ENCODE assay signal across 16 cellular contexts in genomic region chr1:115090956-115091355, GRCh38. TPM values are rescaled to one million over a fixed set of nuclear protein-coding genes. Genes with fewer than 3 reads are reported as not detected.
DNase-seq lines count a peak whose midpoint lies in the region; ATAC-seq and TF ChIP-seq lines count a peak whose summit lies in the region.
"Had no signal": no experiment of that assay in that cellular context is flagged by ENCODE, and none has a peak within 500 bp of the region (broad histone marks: within the 10 kb centered on the region; RNA-seq: fewer than 3 reads in every experiment).

No MANE protein-coding gene starts in this region.

- no peak overlapping the region for H3K27ac ChIP-seq in smooth muscle cell (ENCODE audit: low read depth)
- H3K27ac ChIP-seq: 22Rv1 had no signal

- peaks cover 48 to 50% of the 10 kb centered on the region in 2 donors for H3K4me1 Mint-ChIP-seq in immature natural killer cell
- H3K4me1 Mint-ChIP-seq in activated CD4-positive, alpha-beta memory T cell treated with anti-CD3 and anti-CD28 coated beads, Interleukin-2, amount 10 ng/mL, durations not matched to agents 7 days and 5 days = peaks cover 29% of the 10 kb centered on the region

- H3F3A ChIP-seq in Loucy (ENCODE audit: low read depth) (no peaks in the 10 kb centered on the region), smooth muscle cell (ENCODE audit: low read depth) (no peaks in the 10 kb centered on the region)

- no peaks in the 10 kb centered on the region for H4K20me1 ChIP-seq in Loucy (ENCODE audit: insufficient read depth, low read length, poor library complexity, severe bottlenecking)
- no peaks in the 10 kb centered on the region for H4K20me1 ChIP-seq in smooth muscle cell (ENCODE audit: low read depth)

- H3K9ac ChIP-seq in Loucy (ENCODE audit: low read depth, low read length, poor library complexity, severe bottlenecking) (no peak overlapping the region), smooth muscle cell (ENCODE audit: low read depth) (no peak overlapping the region)

- H3K36me3 Mint-ChIP-seq in immature natural killer cell = no peaks in the 10 kb centered on the region
- no peaks in the 10 kb centered on the region for H3K36me3 Mint-ChIP-seq in activated CD4-positive, alpha-beta memory T cell treated with anti-CD3 and anti-CD28 coated beads, Interleukin-2, amount 10 ng/mL, durations not matched to agents 7 days and 5 days (ENCODE audit: low read depth)

- no peak overlapping the region for H2AFZ ChIP-seq in Loucy (ENCODE audit: low read length)
- no peak overlapping the region for H2AFZ ChIP-seq in smooth muscle cell (ENCODE audit: low read depth)

- H3K9me3 ChIP-seq in Loucy (ENCODE audit: insufficient read depth, low read depth, low read length) (0 out of 2 replicates have a peak, but pooled peaks cover 3% of the 10 kb centered on the region), smooth muscle cell (replicated peaks; ENCODE audit: low read depth) (no peaks in the 10 kb centered on the region)

- CTCF ChIA-PET in activated CD4-positive, alpha-beta memory T cell treated with anti-CD3 and anti-CD28 coated beads, Interleukin-2, amount 10 ng/mL, durations not matched to agents 7 days and 5 days (lab: Charles Lee) = interaction anchor here (2.4 kb wide), 1 partner anchor 38 kb away, joined by 9 read pairs; no protein-coding TSS in a partner anchor

- H3K4me1 ChIP-seq in Loucy (ENCODE audit: insufficient read depth, low read length, poor library complexity, severe bottlenecking) = peaks cover 16% of the 10 kb centered on the region
- peaks cover 7% of the 10 kb centered on the region for H3K4me1 ChIP-seq in smooth muscle cell (ENCODE audit: low read depth)

- H3K4me3 ChIP-seq in Loucy (ENCODE audit: low read length, poor library complexity, severe bottlenecking) (no peak overlapping the region), smooth muscle cell (no peak overlapping the region)

- H3K27me3 ChIP-seq in Loucy (ENCODE audit: insufficient read depth, low read length, poor library complexity, severe bottlenecking) (no peaks in the 10 kb centered on the region), smooth muscle cell (ENCODE audit: low read depth) (no peaks in the 10 kb centered on the region)

- TF ChIP-seq CTCF in Loucy (conservative IDR thresholded peaks at IDR 0.05; ENCODE audit: low read length) (no peak), smooth muscle cell (IDR thresholded peaks at IDR 0.05; ENCODE audit: borderline replicate concordance, insufficient read depth, poor library complexity, severe bottlenecking) (no peak)

- no peaks in the 10 kb centered on the region; the same call in 1 of the 2 replicates for H3K79me2 ChIP-seq in Loucy (ENCODE audit: insufficient read depth, low read length)
- H3K79me2 ChIP-seq in smooth muscle cell (ENCODE audit: low read depth) = no peaks in the 10 kb centered on the region

- peaks cover 3 to 6% (median 4%) of the 10 kb centered on the region in 3 donors for H3K27me3 Mint-ChIP-seq in immature natural killer cell (ENCODE audit: low read depth in 3 of 3)
- H3K27me3 Mint-ChIP-seq in activated CD4-positive, alpha-beta memory T cell treated with anti-CD3 and anti-CD28 coated beads, Interleukin-2, amount 10 ng/mL, durations not matched to agents 7 days and 5 days = peaks cover 10% of the 10 kb centered on the region

- whole genome bisulfite sequencing in smooth muscle cell (ENCODE audit: low lambda C conversion rate) = 97% methylated on average over 4 of the region's 4 CpGs

- no peaks in the 10 kb centered on the region for H3K9me2 ChIP-seq in Loucy (replicated peaks; ENCODE audit: low read depth, low read length)

- H3K4me2 ChIP-seq in Loucy (ENCODE audit: low read depth, low read length, poor library complexity, severe bottlenecking) (peak overlapping the region; percentile 66), smooth muscle cell (peak overlapping the region; percentile 97)

- peak overlapping the region in 3 of 5 donors; percentile 88 to 91 (median 90) for H3K4me3 Mint-ChIP-seq in immature natural killer cell
- no peak overlapping the region for H3K4me3 Mint-ChIP-seq in activated CD4-positive, alpha-beta memory T cell treated with anti-CD3 and anti-CD28 coated beads, Interleukin-2, amount 10 ng/mL, durations not matched to agents 7 days and 5 days

- no peaks in the 10 kb centered on the region for H3K36me3 ChIP-seq in Loucy (ENCODE audit: insufficient read depth, low read length)
- no peaks in the 10 kb centered on the region for H3K36me3 ChIP-seq in smooth muscle cell (ENCODE audit: low read depth)

- H3K9me3 Mint-ChIP-seq in immature natural killer cell = no peaks in the 10 kb centered on the region
- H3K9me3 Mint-ChIP-seq in activated CD4-positive, alpha-beta memory T cell treated with anti-CD3 and anti-CD28 coated beads, Interleukin-2, amount 10 ng/mL, durations not matched to agents 7 days and 5 days = peaks cover 6% of the 10 kb centered on the region

- H3K27ac Mint-ChIP-seq in immature natural killer cell = peak overlapping the region in 5 of 6 donors; percentile 10 to 81 (median 67)
- no peak overlapping the region for H3K27ac Mint-ChIP-seq in activated CD4-positive, alpha-beta memory T cell treated with anti-CD3 and anti-CD28 coated beads, Interleukin-2, amount 10 ng/mL, durations not matched to agents 7 days and 5 days

- no peak for DNase-seq in activated CD4-positive, CD25-positive, alpha-beta regulatory T cell (lab: John Stamatoyannopoulos, UW)
- DNase-seq in immature natural killer cell = no peak
- no peak for DNase-seq in smooth muscle cell (lab: John Stamatoyannopoulos, UW; ENCODE audit: unreplicated experiment)
- DNase-seq in NCI-H1694 treated with DMSO at 0.1 percent for 48 hours (lab: John Stamatoyannopoulos, UW) = no peak
- no peak for DNase-seq in activated CD4-positive, alpha-beta memory T cell treated with anti-CD3 and anti-CD28 coated beads, Interleukin-2, amount 10 ng/mL, durations not matched to agents 7 days and 5 days
- DNase-seq: activated CD4-positive, alpha-beta T cell treated with anti-CD3 and anti-CD28 coated beads for 4 hours; central memory CD4-positive, alpha-beta T cell; effector memory CD4-positive, alpha-beta T cell; hippocampal formation; NCI-H69; PC-3; stimulated activated CD4-positive, alpha-beta T cell treated with anti-CD3 and anti-CD28 coated beads, Interleukin-4, amount 100 ng/mL, for 1 hour had no signal

- POLR2A ChIA-PET in activated CD4-positive, alpha-beta memory T cell treated with anti-CD3 and anti-CD28 coated beads, Interleukin-2, amount 10 ng/mL, durations not matched to agents 7 days and 5 days (lab: Charles Lee) = no interaction called here

- ATAC-seq in activated CD4-positive, CD25-positive, alpha-beta regulatory T cell treated with anti-CD3 and anti-CD28 coated beads, Interleukin-2, amount 50 U/mL, for 24 hours = peak; percentile 59 to 61
- no peak for ATAC-seq in GM21390 (IDR thresholded peaks at IDR 0.05; ENCODE audit: unreplicated experiment)

RNA-seq across cellular contexts. Expression of gene TSPAN2, which starts 1.7 kb away (rescaled TPM):
- polyA plus RNA-seq in immature natural killer cell (10 to 100 TPM; 50.1 to 80.1 (median 76.2) TPM), smooth muscle cell (13.8 and 26.9 TPM in 2 replicates)
- total RNA-seq in smooth muscle cell = 10.9 and 17.4 TPM in 2 replicates
- 1 to 10 TPM; 2.4 to 3.4 TPM for total RNA-seq in activated CD4-positive, alpha-beta memory T cell treated with anti-CD3 and anti-CD28 coated beads, Interleukin-2, amount 10 ng/mL, durations not matched to agents 7 days and 5 days
